17 cellular contexts compared by ENCODE assay signal in the genomic region with DNA sequence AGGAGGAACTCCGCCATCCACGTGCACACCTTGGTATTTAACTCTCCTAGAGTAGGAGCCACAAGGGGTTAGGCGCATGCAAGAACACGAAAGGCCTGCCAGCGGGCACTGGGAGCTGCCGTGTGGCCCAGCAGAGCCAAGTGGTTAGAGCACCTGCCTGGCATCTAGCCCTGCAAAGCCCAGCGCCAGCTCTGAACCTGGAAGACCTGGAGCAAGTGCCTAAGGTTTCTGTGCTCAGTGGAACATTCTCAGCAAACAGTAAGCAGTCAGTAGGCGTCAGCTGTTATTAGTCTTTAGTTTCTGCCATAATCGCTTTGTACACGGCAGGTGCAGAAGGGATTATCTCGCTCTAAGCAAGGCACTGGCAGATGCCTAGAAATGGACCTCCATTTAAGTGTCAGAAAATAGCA. TPM values are rescaled to one million over a fixed set of nuclear protein-coding genes. Genes with fewer than 3 reads are reported as not detected.
DNase-seq lines count a peak whose midpoint lies in the region; ATAC-seq, FAIRE-seq and TF ChIP-seq lines count a peak whose summit lies in the region.
"Had no signal": no experiment of that assay in that cellular context is flagged by ENCODE, and none has a peak within 500 bp of the region (broad histone marks: within the 10 kb centered on the region; RNA-seq: fewer than 3 reads in every experiment).

No MANE protein-coding gene starts in this region.

- H3K4me3 Mint-ChIP-seq in activated CD8-positive, alpha-beta T cell treated with anti-CD3 and anti-CD28 coated beads, Interleukin-2, amount 10 ng/mL, durations not matched to agents 7 days and 5 days = no peak overlapping the region
- H3K4me3 Mint-ChIP-seq in activated CD8-positive, alpha-beta T cell treated with anti-CD3 and anti-CD28 coated beads for 36 hours = no peak overlapping the region
- H3K4me3 Mint-ChIP-seq: activated CD4-positive, alpha-beta T cell treated with anti-CD3 and anti-CD28 coated beads, Interleukin-2, amount 10 ng/mL, durations not matched to agents 7 days and 5 days; activated T-cell treated with anti-CD3 and anti-CD28 coated beads, Interleukin-2, amount 50 U/mL, for 72 hours had no signal

- peaks cover 5% of the 10 kb centered on the region for H3K4me1 Mint-ChIP-seq in activated CD8-positive, alpha-beta T cell treated with anti-CD3 and anti-CD28 coated beads, Interleukin-2, amount 10 ng/mL, durations not matched to agents 7 days and 5 days (ENCODE audit: low read depth)
- H3K4me1 Mint-ChIP-seq in activated CD8-positive, alpha-beta T cell treated with anti-CD3 and anti-CD28 coated beads for 36 hours (ENCODE audit: low read depth) = peaks cover 4% of the 10 kb centered on the region

- H3K27ac Mint-ChIP-seq in activated CD8-positive, alpha-beta T cell treated with anti-CD3 and anti-CD28 coated beads, Interleukin-2, amount 10 ng/mL, durations not matched to agents 7 days and 5 days = peak overlapping the region; percentile 39
- H3K27ac Mint-ChIP-seq in activated CD8-positive, alpha-beta T cell treated with anti-CD3 and anti-CD28 coated beads for 36 hours = no peak overlapping the region
- H3K27ac Mint-ChIP-seq: activated CD4-positive, alpha-beta T cell treated with anti-CD3 and anti-CD28 coated beads, Interleukin-2, amount 10 ng/mL, durations not matched to agents 7 days and 5 days; activated T-cell treated with anti-CD3 and anti-CD28 coated beads, Interleukin-2, amount 50 U/mL, for 72 hours had no signal

- no peak for DNase-seq in activated CD8-positive, alpha-beta T cell treated with anti-CD3 and anti-CD28 coated beads, Interleukin-2, amount 10 ng/mL, durations not matched to agents 7 days and 5 days
- no peak for DNase-seq in activated CD8-positive, alpha-beta T cell treated with anti-CD3 and anti-CD28 coated beads for 36 hours
- DNase-seq in NCI-H82 (lab: John Stamatoyannopoulos, UW) (peak; percentile 97), kidney (peak; percentile 82), upper lobe of right lung (peak; percentile 92), activated T-cell treated with anti-CD3 and anti-CD28 coated beads for 4 hours (no peak), LoVo (ENCODE audit: low spot score) (no peak)
- DNase-seq: activated CD4-positive, alpha-beta T cell treated with anti-CD3 and anti-CD28 coated beads, Interleukin-2, amount 10 ng/mL, durations not matched to agents 7 days and 5 days; activated T-cell treated with anti-CD3 and anti-CD28 coated beads, Interleukin-2, amount 50 U/mL, for 72 hours; adrenal gland; colonic mucosa; IMR-90; NCI-H2107; occipital lobe; tibial artery had no signal

- peaks cover 0 to 11% of the 10 kb centered on the region in 2 donors for H3K36me3 ChIP-seq in kidney (ENCODE audit: control insufficient read depth in 1 of 2, insufficient read depth in 2 of 2, low read length in 2 of 2)
- H3K36me3 ChIP-seq in upper lobe of right lung = peaks cover 23% of the 10 kb centered on the region
- H3K36me3 ChIP-seq: adrenal gland, colonic mucosa had no signal

- intact Hi-C loops in activated CD8-positive, alpha-beta T cell treated with anti-CD3 and anti-CD28 coated beads for 36 hours (cut with micrococcal nuclease) = no loop called here
- intact Hi-C loops in kidney (cut with DNase I) (no loop called here), upper lobe of right lung (cut with DNase I) (no loop called here)

- H3K9me3 Mint-ChIP-seq in activated CD8-positive, alpha-beta T cell treated with anti-CD3 and anti-CD28 coated beads, Interleukin-2, amount 10 ng/mL, durations not matched to agents 7 days and 5 days (ENCODE audit: insufficient read depth) = peaks cover 12% of the 10 kb centered on the region
- H3K9me3 Mint-ChIP-seq in activated CD8-positive, alpha-beta T cell treated with anti-CD3 and anti-CD28 coated beads for 36 hours = peaks cover 4% of the 10 kb centered on the region

- H3K27me3 ChIP-seq in upper lobe of right lung = no peaks in the 10 kb centered on the region
- H3K27me3 ChIP-seq: adrenal gland, colonic mucosa, esophagus muscularis mucosa, tibial artery had no signal

- peak overlapping the region in 1 of 2 donors; percentile 24 for H3K27ac ChIP-seq in kidney (ENCODE audit: low read depth in 2 of 2, low read length in 2 of 2)
- H3K27ac ChIP-seq in upper lobe of right lung = peak overlapping the region; percentile 65
- H3K27ac ChIP-seq: adrenal gland, colonic mucosa, esophagus muscularis mucosa, tibial artery had no signal

- no peak overlapping the region for H3K9ac ChIP-seq in kidney (ENCODE audit: low read length in 2 of 2)

- CTCF ChIA-PET in activated CD8-positive, alpha-beta T cell treated with anti-CD3 and anti-CD28 coated beads, Interleukin-2, amount 10 ng/mL, durations not matched to agents 7 days and 5 days (lab: Charles Lee) = interaction anchor here (1.4 to 2.7 kb wide), 2 partner anchors 9 to 33 kb away, joined by 4 to 16 read pairs; no protein-coding TSS in a partner anchor
- CTCF ChIA-PET in activated CD8-positive, alpha-beta T cell treated with anti-CD3 and anti-CD28 coated beads for 36 hours (lab: Charles Lee) = interaction anchor here (0.7 to 5.1 kb wide), 3 partner anchors 10 to 32 kb away, joined by 3 to 41 read pairs (median 5); no protein-coding TSS in a partner anchor

- no peak overlapping the region for H3K4me3 ChIP-seq in kidney (ENCODE audit: low read length in 2 of 2)
- H3K4me3 ChIP-seq in upper lobe of right lung = no peak overlapping the region
- H3K4me3 ChIP-seq: adrenal gland, colonic mucosa, esophagus muscularis mucosa, tibial artery had no signal

- POLR2A ChIA-PET in activated CD8-positive, alpha-beta T cell treated with anti-CD3 and anti-CD28 coated beads, Interleukin-2, amount 10 ng/mL, durations not matched to agents 7 days and 5 days (lab: Charles Lee) = no interaction called here
- POLR2A ChIA-PET in activated CD8-positive, alpha-beta T cell treated with anti-CD3 and anti-CD28 coated beads for 36 hours (lab: Charles Lee) = interaction anchor here (0.7 kb wide), 1 partner anchor 153 kb away, joined by 3 read pairs; the partner anchor contains the start of gene BCL11B

- H3K4me1 ChIP-seq in kidney (ENCODE audit: control insufficient read depth in 1 of 2, insufficient read depth in 1 of 2, low read depth in 1 of 2, low read length in 2 of 2) (peaks cover 15 to 18% of the 10 kb centered on the region in 2 donors), upper lobe of right lung (peaks cover 7% of the 10 kb centered on the region)
- H3K4me1 ChIP-seq: adrenal gland, colonic mucosa, tibial artery had no signal

- FAIRE-seq in kidney (lab: Jason Lieb, UNC) = no peak

- H3K27me3 Mint-ChIP-seq in activated CD8-positive, alpha-beta T cell treated with anti-CD3 and anti-CD28 coated beads, Interleukin-2, amount 10 ng/mL, durations not matched to agents 7 days and 5 days (ENCODE audit: low read depth) = no peaks in the 10 kb centered on the region
- no peaks in the 10 kb centered on the region for H3K27me3 Mint-ChIP-seq in activated CD8-positive, alpha-beta T cell treated with anti-CD3 and anti-CD28 coated beads for 36 hours
- H3K27me3 Mint-ChIP-seq: activated CD4-positive, alpha-beta T cell treated with anti-CD3 and anti-CD28 coated beads, Interleukin-2, amount 10 ng/mL, durations not matched to agents 7 days and 5 days had no signal

- ATAC-seq in activated CD8-positive, alpha-beta T cell treated with anti-CD3 and anti-CD28 coated beads, Interleukin-2, amount 10 ng/mL, durations not matched to agents 7 days and 5 days = no peak
- no peak for ATAC-seq in activated CD8-positive, alpha-beta T cell treated with anti-CD3 and anti-CD28 coated beads for 36 hours
- ATAC-seq in upper lobe of right lung (peak; percentile 93), GM19328 (IDR thresholded peaks at IDR 0.05; ENCODE audit: unreplicated experiment) (no peak)
- ATAC-seq: activated T-cell treated with anti-CD3 and anti-CD28 coated beads, Interleukin-2, amount 50 U/mL, for 72 hours had no signal

- TF ChIP-seq CTCF in activated CD8-positive, alpha-beta T cell treated with anti-CD3 and anti-CD28 coated beads for 36 hours (IDR thresholded peaks at IDR 0.05) = no peak
- no peak for TF ChIP-seq CTCF in kidney (IDR thresholded peaks at IDR 0.05; ENCODE audit: borderline replicate concordance, extremely low read depth, insufficient read depth)
- TF ChIP-seq CTCF in upper lobe of right lung (IDR thresholded peaks at IDR 0.05) = no peak

- H3K36me3 Mint-ChIP-seq in activated CD8-positive, alpha-beta T cell treated with anti-CD3 and anti-CD28 coated beads, Interleukin-2, amount 10 ng/mL, durations not matched to agents 7 days and 5 days (ENCODE audit: low read depth) = peaks cover 47% of the 10 kb centered on the region
- H3K36me3 Mint-ChIP-seq in activated CD8-positive, alpha-beta T cell treated with anti-CD3 and anti-CD28 coated beads for 36 hours (ENCODE audit: low read depth) = peaks cover 27% of the 10 kb centered on the region

- H3K9me3 ChIP-seq in kidney (ENCODE audit: control insufficient read depth in 1 of 2, low read length in 2 of 2) (peaks cover 0 to 5% of the 10 kb centered on the region in 2 donors), upper lobe of right lung (no peaks in the 10 kb centered on the region)
- H3K9me3 ChIP-seq: adrenal gland, colonic mucosa, tibial artery had no signal

RNA-seq across cellular contexts. Expression of gene SETD3, which starts 55.4 kb away (rescaled TPM):
- total RNA-seq in activated CD8-positive, alpha-beta T cell treated with anti-CD3 and anti-CD28 coated beads, Interleukin-2, amount 10 ng/mL, durations not matched to agents 7 days and 5 days = 10 to 100 TPM; 65.2 to 66.0 TPM
- total RNA-seq in activated CD8-positive, alpha-beta T cell treated with anti-CD3 and anti-CD28 coated beads for 36 hours = 10 to 100 TPM; 49.9 to 50.7 TPM
- total RNA-seq in kidney (85.6 TPM), upper lobe of right lung (90.3 TPM)
- polyA plus RNA-seq in kidney (ENCODE audit: insufficient read depth, low read depth, low replicate concordance) = 74.0 TPM

RNA-seq across cellular contexts. Expression of gene CCNK, which starts 55.9 kb away (rescaled TPM):
- 10 to 100 TPM; 81.0 to 81.2 TPM for total RNA-seq in activated CD8-positive, alpha-beta T cell treated with anti-CD3 and anti-CD28 coated beads, Interleukin-2, amount 10 ng/mL, durations not matched to agents 7 days and 5 days
- total RNA-seq in activated CD8-positive, alpha-beta T cell treated with anti-CD3 and anti-CD28 coated beads for 36 hours = 10 to 100 TPM; 90.2 to 98.8 TPM
- total RNA-seq in kidney = 40.6 TPM
- polyA plus RNA-seq in kidney (ENCODE audit: insufficient read depth, low read depth, low replicate concordance) = 12.8 TPM
- 48.7 TPM for total RNA-seq in upper lobe of right lung

Comparison
In these comparisons a context has a peak if more than half of its experiments do, and no peak if none do; other contexts are left out.
1. DNase-seq: peak in NCI-H82 (single experiment), kidney (single experiment) and upper lobe of right lung (single experiment); none in activated CD8-positive, alpha-beta T cell treated with anti-CD3 and anti-CD28 coated beads, Interleukin-2, amount 10 ng/mL, durations not matched to agents 7 days and 5 days (single experiment), activated CD8-positive, alpha-beta T cell treated with anti-CD3 and anti-CD28 coated beads for 36 hours (single experiment), activated T-cell treated with anti-CD3 and anti-CD28 coated beads for 4 hours (single experiment) and LoVo (single experiment).